ENCODE assay signal across 16 cellular contexts in the genomic region with DNA sequence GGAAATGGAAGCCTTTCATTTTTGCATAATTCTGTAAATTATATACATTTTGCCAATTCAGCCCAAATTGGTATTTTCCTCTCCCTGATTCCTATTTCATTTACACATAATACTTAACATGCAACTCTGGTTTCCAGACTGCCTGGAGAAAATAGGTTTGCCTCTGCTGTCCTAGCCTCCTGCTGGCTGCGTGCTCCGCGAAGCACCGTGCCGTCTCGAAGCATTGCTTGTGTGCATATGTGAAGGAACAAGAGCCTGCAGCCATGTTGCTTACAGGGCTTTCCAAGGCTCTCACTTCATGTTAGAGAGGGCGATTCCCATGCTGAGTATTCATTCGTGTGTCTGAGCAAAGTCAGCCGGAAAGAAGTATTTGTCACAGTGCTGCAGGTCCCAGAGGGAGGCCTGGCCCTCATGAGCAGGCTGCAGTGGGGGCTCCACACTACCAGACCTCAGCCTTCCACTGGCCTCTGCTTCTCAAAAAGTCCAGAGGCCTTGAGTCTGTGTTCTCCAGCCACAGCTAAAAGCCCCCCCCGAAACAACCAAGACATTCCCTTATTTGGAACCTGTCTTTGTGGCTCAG.
DNase-seq lines count a peak whose midpoint lies in the region; ATAC-seq and TF ChIP-seq lines count a peak whose summit lies in the region.
"Had no signal": no experiment of that assay in that cellular context is flagged by ENCODE, and none has a peak within 500 bp of the region (broad histone marks: within the 10 kb centered on the region; RNA-seq: fewer than 3 reads in every experiment).

No MANE protein-coding gene starts in this region.

- TF ChIP-seq CTCF in GM23338 (conservative IDR thresholded peaks at IDR 0.05; ENCODE audit: low read depth in 2 of 2) (no peak), endodermal cell (conservative IDR thresholded peaks at IDR 0.05) (no peak), neural cell (IDR thresholded peaks at IDR 0.05; ENCODE audit: poor library complexity, severe bottlenecking) (no peak)

- peaks cover 27% of the 10 kb centered on the region for H3K9me3 Mint-ChIP-seq in GM23338
- peaks cover 32% of the 10 kb centered on the region for H3K9me3 Mint-ChIP-seq in endodermal cell

- 0 out of 2 replicates have a peak, but pooled peaks cover 6% of the 10 kb centered on the region for H3K36me3 ChIP-seq in GM23338 (ENCODE audit: insufficient read depth)
- H3K36me3 ChIP-seq in endodermal cell (ENCODE audit: control insufficient read depth, insufficient read depth, low read length), result no peaks in the 10 kb centered on the region
- H3K36me3 ChIP-seq in neural cell (ENCODE audit: insufficient read depth, low read length), result no peaks in the 10 kb centered on the region
- H3K36me3 ChIP-seq: HAP-1 had no signal

- H3K27me3 ChIP-seq in GM23338 (ENCODE audit: insufficient read depth) (no peaks in the 10 kb centered on the region), endodermal cell (ENCODE audit: control insufficient read depth, insufficient read depth, low read length, poor library complexity, severe bottlenecking) (peaks cover 8% of the 10 kb centered on the region), neural cell (ENCODE audit: insufficient read depth, low read depth, low read length) (no peaks in the 10 kb centered on the region)

- H3K4me3 Mint-ChIP-seq in GM23338 (no peak overlapping the region), endodermal cell (no peak overlapping the region)
- H3K4me3 Mint-ChIP-seq: CD4-positive, alpha-beta T cell had no signal

- DNase-seq in GM23338 (ENCODE audit: low spot score) (no peak), endodermal cell (peak; percentile 42), retina (peak; percentile 56), SKM-1 (lab: John Stamatoyannopoulos, UW; ENCODE audit: unreplicated experiment) (no peak), SW480 (ENCODE audit: low spot score) (no peak), DMS114 treated with DMSO at 0.1 percent for 48 hours (lab: John Stamatoyannopoulos, UW; ENCODE audit: unreplicated experiment) (no peak)
- DNase-seq: AML-193; Caco-2; CD4-positive, alpha-beta T cell; DMS153; DMS79; GDM1 had no signal

- WGBS in endodermal cell (ENCODE audit: insufficient coverage in 1 of 2, insufficient read length in 1 of 2), 2 experiments, result 89 to 99% methylated on average over 7 to 10 of the region's 10 CpGs

- no peak for ATAC-seq in GM23338

- H3K27me3 Mint-ChIP-seq in GM23338 (ENCODE audit: insufficient read depth, low read depth, poor library complexity) (peaks cover 7% of the 10 kb centered on the region), endodermal cell (ENCODE audit: insufficient read depth) (peaks cover 29% of the 10 kb centered on the region)

- no peak overlapping the region for H3K27ac Mint-ChIP-seq in GM23338
- no peak overlapping the region for H3K27ac Mint-ChIP-seq in endodermal cell
- H3K27ac Mint-ChIP-seq: CD4-positive, alpha-beta T cell had no signal

- no peaks in the 10 kb centered on the region for H3K79me2 ChIP-seq in GM23338 (replicated peaks; ENCODE audit: insufficient read depth)
- H3K79me2 ChIP-seq in neural cell (replicated peaks; ENCODE audit: insufficient read depth, low read length), result no peaks in the 10 kb centered on the region

- H3K4me2 ChIP-seq in GM23338 (no peak overlapping the region), neural cell (ENCODE audit: low read length) (no peak overlapping the region)

- TF ChIP-seq RAD21 in neural cell (conservative IDR thresholded peaks at IDR 0.05), result no peak

- H4K20me1 ChIP-seq in GM23338 (replicated peaks; ENCODE audit: insufficient read depth) (no peaks in the 10 kb centered on the region), neural cell (ENCODE audit: insufficient read depth) (no peaks in the 10 kb centered on the region)

- H3K4me1 ChIP-seq in GM23338 (ENCODE audit: insufficient read depth), result no peaks in the 10 kb centered on the region
- H3K4me1 ChIP-seq in endodermal cell (ENCODE audit: control insufficient read depth, insufficient read depth, low read length), result no peaks in the 10 kb centered on the region
- H3K4me1 ChIP-seq: Caco-2, HAP-1 had no signal

- no peaks in the 10 kb centered on the region for H3F3A ChIP-seq in GM23338 (replicated peaks; ENCODE audit: low read depth)
- H3F3A ChIP-seq in neural cell (ENCODE audit: insufficient read depth, low read length, poor library complexity, severe bottlenecking), result no peaks in the 10 kb centered on the region

- H3K4me1 Mint-ChIP-seq in GM23338 (peaks cover 6% of the 10 kb centered on the region), endodermal cell (no peaks in the 10 kb centered on the region)

- H3K9ac ChIP-seq in endodermal cell (ENCODE audit: extremely low read depth, low read length, poor library complexity, severe bottlenecking), result no peak overlapping the region
- H3K9ac ChIP-seq in neural cell (ENCODE audit: low read length), result no peak overlapping the region

- no peak overlapping the region for H3K27ac ChIP-seq in GM23338 (ENCODE audit: low read depth)
- H3K27ac ChIP-seq in endodermal cell (ENCODE audit: low read depth, low read length), result peak overlapping the region; percentile 45
- no peak overlapping the region for H3K27ac ChIP-seq in neural cell (ENCODE audit: low read length)
- H3K27ac ChIP-seq: C4-2B, HL-60 had no signal

- H3K4me3 ChIP-seq in GM23338 (no peak overlapping the region), endodermal cell (ENCODE audit: low read length) (no peak overlapping the region), neural cell (ENCODE audit: low read length) (no peak overlapping the region)
- H3K4me3 ChIP-seq: HAP-1 had no signal

- H2AFZ ChIP-seq in GM23338 (peak overlapping the region; percentile 69; the same call in 1 of the 2 replicates), neural cell (ENCODE audit: low read depth, low read length) (peak overlapping the region; percentile 31)

- H3K9me2 ChIP-seq in GM23338 (ENCODE audit: insufficient read depth), result no peaks in the 10 kb centered on the region
- H3K9me2 ChIP-seq in neural cell (ENCODE audit: insufficient read depth, low read length), result no peaks in the 10 kb centered on the region

- TF ChIP-seq EP300 in neural cell (conservative IDR thresholded peaks at IDR 0.05; ENCODE audit: poor library complexity, severe bottlenecking), result no peak

- H3K36me3 Mint-ChIP-seq in GM23338 (ENCODE audit: low read depth), result peaks cover 15% of the 10 kb centered on the region
- no peaks in the 10 kb centered on the region for H3K36me3 Mint-ChIP-seq in endodermal cell (ENCODE audit: low read depth)

- peaks cover 29% of the 10 kb centered on the region for H3K9me3 ChIP-seq in endodermal cell (ENCODE audit: control insufficient read depth, low read length)
- peaks cover 7% of the 10 kb centered on the region for H3K9me3 ChIP-seq in neural cell (ENCODE audit: low read length)
- H3K9me3 ChIP-seq: HAP-1 had no signal

TF ChIP-seq in GM23338, 12 proteins besides CTCF, POLR2A, EP300 and RAD21 (continues in another document):
- no peak for TF ChIP-seq ZNF331 (CRISPR knock-in tag; IDR thresholded peaks at IDR 0.05; ENCODE audit: low read depth)
- no peak for TF ChIP-seq EZH2phosphoT487 (IDR thresholded peaks at IDR 0.05; ENCODE audit: unreplicated experiment)
- TF ChIP-seq, protein P1, sequence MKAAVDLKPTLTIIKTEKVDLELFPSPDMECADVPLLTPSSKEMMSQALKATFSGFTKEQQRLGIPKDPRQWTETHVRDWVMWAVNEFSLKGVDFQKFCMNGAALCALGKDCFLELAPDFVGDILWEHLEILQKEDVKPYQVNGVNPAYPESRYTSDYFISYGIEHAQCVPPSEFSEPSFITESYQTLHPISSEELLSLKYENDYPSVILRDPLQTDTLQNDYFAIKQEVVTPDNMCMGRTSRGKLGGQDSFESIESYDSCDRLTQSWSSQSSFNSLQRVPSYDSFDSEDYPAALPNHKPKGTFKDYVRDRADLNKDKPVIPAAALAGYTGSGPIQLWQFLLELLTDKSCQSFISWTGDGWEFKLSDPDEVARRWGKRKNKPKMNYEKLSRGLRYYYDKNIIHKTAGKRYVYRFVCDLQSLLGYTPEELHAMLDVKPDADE (IDR thresholded peaks at IDR 0.05), result no peak
- TF ChIP-seq STAT1 (IDR thresholded peaks at IDR 0.05; ENCODE audit: unreplicated experiment), result no peak

TF ChIP-seq in neural cell, 6 proteins besides CTCF, POLR2A, EP300 and RAD21:
- no peak for TF ChIP-seq MXI1 (conservative IDR thresholded peaks at IDR 0.05; ENCODE audit: poor library complexity, severe bottlenecking)
- TF ChIP-seq EZH2 (IDR thresholded peaks at IDR 0.05; ENCODE audit: borderline replicate concordance, insufficient read depth, low read length, poor library complexity, severe bottlenecking), result no peak
- TF ChIP-seq TAF1 (IDR thresholded peaks at IDR 0.05; ENCODE audit: low read depth), result no peak
- TF ChIP-seq, protein P2, sequence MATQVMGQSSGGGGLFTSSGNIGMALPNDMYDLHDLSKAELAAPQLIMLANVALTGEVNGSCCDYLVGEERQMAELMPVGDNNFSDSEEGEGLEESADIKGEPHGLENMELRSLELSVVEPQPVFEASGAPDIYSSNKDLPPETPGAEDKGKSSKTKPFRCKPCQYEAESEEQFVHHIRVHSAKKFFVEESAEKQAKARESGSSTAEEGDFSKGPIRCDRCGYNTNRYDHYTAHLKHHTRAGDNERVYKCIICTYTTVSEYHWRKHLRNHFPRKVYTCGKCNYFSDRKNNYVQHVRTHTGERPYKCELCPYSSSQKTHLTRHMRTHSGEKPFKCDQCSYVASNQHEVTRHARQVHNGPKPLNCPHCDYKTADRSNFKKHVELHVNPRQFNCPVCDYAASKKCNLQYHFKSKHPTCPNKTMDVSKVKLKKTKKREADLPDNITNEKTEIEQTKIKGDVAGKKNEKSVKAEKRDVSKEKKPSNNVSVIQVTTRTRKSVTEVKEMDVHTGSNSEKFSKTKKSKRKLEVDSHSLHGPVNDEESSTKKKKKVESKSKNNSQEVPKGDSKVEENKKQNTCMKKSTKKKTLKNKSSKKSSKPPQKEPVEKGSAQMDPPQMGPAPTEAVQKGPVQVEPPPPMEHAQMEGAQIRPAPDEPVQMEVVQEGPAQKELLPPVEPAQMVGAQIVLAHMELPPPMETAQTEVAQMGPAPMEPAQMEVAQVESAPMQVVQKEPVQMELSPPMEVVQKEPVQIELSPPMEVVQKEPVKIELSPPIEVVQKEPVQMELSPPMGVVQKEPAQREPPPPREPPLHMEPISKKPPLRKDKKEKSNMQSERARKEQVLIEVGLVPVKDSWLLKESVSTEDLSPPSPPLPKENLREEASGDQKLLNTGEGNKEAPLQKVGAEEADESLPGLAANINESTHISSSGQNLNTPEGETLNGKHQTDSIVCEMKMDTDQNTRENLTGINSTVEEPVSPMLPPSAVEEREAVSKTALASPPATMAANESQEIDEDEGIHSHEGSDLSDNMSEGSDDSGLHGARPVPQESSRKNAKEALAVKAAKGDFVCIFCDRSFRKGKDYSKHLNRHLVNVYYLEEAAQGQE (IDR thresholded peaks at IDR 0.05; ENCODE audit: borderline replicate concordance), result no peak
- TF ChIP-seq POLR2AphosphoS5 (IDR thresholded peaks at IDR 0.05), result no peak
- TF ChIP-seq SMC3 (conservative IDR thresholded peaks at IDR 0.05; ENCODE audit: poor library complexity), result no peak

Comparison
In these comparisons a context has a peak if more than half of its experiments do, and no peak if none do; other contexts are left out.
1. DNase-seq: peak in endodermal cell (single experiment) and retina (single experiment); none in GM23338 (single experiment), SKM-1 (single experiment), SW480 (single experiment) and DMS114 treated with DMSO at 0.1 percent for 48 hours (single experiment).